13 cellular contexts compared by ENCODE assay signal in the genomic region with DNA sequence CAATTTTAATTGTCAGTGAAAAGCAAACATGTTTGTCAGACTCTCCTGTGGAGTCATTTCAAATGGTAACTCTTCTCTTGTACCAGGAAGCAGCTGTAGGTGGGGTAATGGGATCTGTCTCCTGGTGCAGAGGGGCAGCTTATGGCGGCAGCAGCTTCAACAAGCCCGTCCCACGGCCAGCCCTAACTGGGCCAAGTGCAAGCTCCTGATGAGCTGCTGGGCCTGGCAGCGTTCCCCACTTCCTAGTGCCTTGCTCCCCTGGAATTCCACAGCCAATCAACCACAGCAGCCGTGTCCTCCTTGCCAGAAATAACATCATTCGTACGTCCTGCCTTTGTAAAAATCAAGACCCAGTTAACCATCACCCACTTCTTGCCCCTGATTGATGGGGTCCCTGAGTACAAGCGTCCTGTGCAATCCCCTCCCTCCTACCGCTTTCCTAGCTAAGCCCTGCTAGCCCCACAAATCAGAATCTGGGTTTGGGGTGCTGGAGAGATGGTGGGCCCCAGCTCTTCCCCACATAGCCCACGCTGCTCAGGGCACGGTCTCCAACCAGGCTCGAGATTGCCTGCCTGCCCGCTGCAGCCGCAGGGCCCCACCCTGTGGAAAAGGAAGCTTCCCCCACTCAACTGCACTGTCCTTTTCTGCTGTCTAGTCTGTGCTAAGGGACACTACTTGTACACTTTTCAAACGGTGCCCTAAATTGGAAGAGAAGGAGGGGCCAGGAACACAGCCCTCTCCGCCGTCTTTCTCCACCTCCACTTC.
DNase-seq lines count a peak whose midpoint lies in the region; ATAC-seq and TF ChIP-seq lines count a peak whose summit lies in the region.
"Had no signal": no experiment of that assay in that cellular context is flagged by ENCODE, and none has a peak within 500 bp of the region (broad histone marks: within the 10 kb centered on the region; RNA-seq: fewer than 3 reads in every experiment).

No MANE protein-coding gene starts in this region.

- TF ChIP-seq POLR2A in body of pancreas (IDR thresholded peaks at IDR 0.05), result no peak

- H3K4me3 ChIP-seq in BLaER1 (no peak overlapping the region), body of pancreas (no peak overlapping the region)

- intact Hi-C loops in body of pancreas (cut with DNase I), result no loop called here

- 50 to 54% methylated on average over 15 to 17 of the region's 17 CpGs for WGBS in body of pancreas, 2 donors

- no peaks in the 10 kb centered on the region for H3K9me3 ChIP-seq in BLaER1
- H3K9me3 ChIP-seq in body of pancreas, result no peaks in the 10 kb centered on the region

- H3K27me3 ChIP-seq in BLaER1 (no peaks in the 10 kb centered on the region), body of pancreas (no peaks in the 10 kb centered on the region)

- H4K20me1 ChIP-seq in BLaER1, result no peaks in the 10 kb centered on the region

- no peak overlapping the region for H3K9ac ChIP-seq in BLaER1

- ATAC-seq in body of pancreas, result no peak
- no peak for ATAC-seq in GM19023 (IDR thresholded peaks at IDR 0.05; ENCODE audit: unreplicated experiment)
- ATAC-seq in HG02571 (IDR thresholded peaks at IDR 0.05; ENCODE audit: unreplicated experiment), result no peak
- ATAC-seq: K562; Panc1; stimulated activated naive CD8-positive, alpha-beta T cell treated with anti-CD3 and anti-CD28 coated beads, Interleukin-15, Interleukin-2, amounts not matched to agents 100 U/mL and 50 U/mL, for 24 hours had no signal

- H3K36me3 ChIP-seq in BLaER1 (no peaks in the 10 kb centered on the region), body of pancreas (replicated peaks in 1 of 2; ENCODE audit: insufficient read depth in 1 of 2, low read depth in 2 of 2) (no peaks in the 10 kb centered on the region)

- H3K27ac ChIP-seq in BLaER1 (no peak overlapping the region), body of pancreas (no peak overlapping the region)
- H3K27ac ChIP-seq: skin epidermis had no signal

- H3K4me1 ChIP-seq in BLaER1 (peaks cover 15% of the 10 kb centered on the region), body of pancreas (peaks cover 25% of the 10 kb centered on the region)

- H3K4me2 ChIP-seq in BLaER1, result peak overlapping the region; percentile 92; the same call in 1 of the 2 replicates

- TF ChIP-seq CTCF in body of pancreas (IDR thresholded peaks at IDR 0.05), result no peak

- DNase-seq in DMS53 (lab: John Stamatoyannopoulos, UW) (peak; percentile 69), body of pancreas (peak in 3 of 4 donors; percentile 16 to 43 (median 37)), left kidney (ENCODE audit: low read depth, low spot score) (peak; percentile 32), NCI-H128 (lab: John Stamatoyannopoulos, UW; ENCODE audit: unreplicated experiment) (no peak), NCI-H1105 (lab: John Stamatoyannopoulos, UW) (no peak)
- DNase-seq: GF-D8; stimulated activated naive CD8-positive, alpha-beta T cell treated with anti-CD3 and anti-CD28 coated beads, Interleukin-15, Interleukin-2, amounts not matched to agents 100 U/mL and 50 U/mL, for 24 hours had no signal

Comparison
In these comparisons a context has a peak if more than half of its experiments do, and no peak if none do; other contexts are left out.
1. DNase-seq: peak in DMS53 (single experiment), body of pancreas (3 of 4) and left kidney (single experiment); none in NCI-H128 (single experiment) and NCI-H1105 (single experiment).